In genomic region chr12:124432376-124432775, GRCh38 we compare ENCODE assay signal across 15 cellular contexts.
DNase-seq lines count a peak whose midpoint lies in the region; ATAC-seq and TF ChIP-seq lines count a peak whose summit lies in the region.
"Had no signal": no experiment of that assay in that cellular context is flagged by ENCODE, and none has a peak within 500 bp of the region (broad histone marks: within the 10 kb centered on the region; RNA-seq: fewer than 3 reads in every experiment).

No MANE protein-coding gene starts in this region.

- H3K36me3 ChIP-seq in endodermal cell (ENCODE audit: control insufficient read depth, insufficient read depth, low read length) (peaks cover 13% of the 10 kb centered on the region), mucosa of descending colon (ENCODE audit: low read depth) (no peaks in the 10 kb centered on the region)

- H3K4me3 ChIP-seq in endodermal cell (ENCODE audit: low read length), result no peak overlapping the region
- no peak overlapping the region for H3K4me3 ChIP-seq in mucosa of descending colon

- TF ChIP-seq CTCF in endodermal cell (conservative IDR thresholded peaks at IDR 0.05) (no peak), mucosa of descending colon (IDR thresholded peaks at IDR 0.05) (no peak), type B pancreatic cell (conservative IDR thresholded peaks at IDR 0.05) (no peak), WTC11 (IDR thresholded peaks at IDR 0.05) (no peak)

- H3K27ac Mint-ChIP-seq in T-helper 17 cell, result peak overlapping the region; percentile 73
- H3K27ac Mint-ChIP-seq in endodermal cell, result peak overlapping the region; percentile 26
- peak overlapping the region; percentile 42 for H3K27ac Mint-ChIP-seq in type B pancreatic cell
- no peak overlapping the region for H3K27ac Mint-ChIP-seq in WTC11

- no peaks in the 10 kb centered on the region for H3K9me3 ChIP-seq in T-helper 17 cell (ENCODE audit: control insufficient read depth, low read length, poor library complexity, severe bottlenecking)
- no peaks in the 10 kb centered on the region for H3K9me3 ChIP-seq in endodermal cell (ENCODE audit: control insufficient read depth, low read length)
- H3K9me3 ChIP-seq in mucosa of descending colon, result no peaks in the 10 kb centered on the region

- H3K27me3 Mint-ChIP-seq in T-helper 17 cell (no peaks in the 10 kb centered on the region), endodermal cell (ENCODE audit: insufficient read depth) (no peaks in the 10 kb centered on the region), type B pancreatic cell (no peaks in the 10 kb centered on the region), WTC11 (ENCODE audit: low read depth) (no peaks in the 10 kb centered on the region)
- H3K27me3 Mint-ChIP-seq: activated CD8-positive, alpha-beta T cell treated with anti-CD3 and anti-CD28 coated beads for 36 hours; CD4-positive, alpha-beta T cell had no signal

- H3K4me3 Mint-ChIP-seq in T-helper 17 cell (no peak overlapping the region), endodermal cell (no peak overlapping the region), type B pancreatic cell (no peak overlapping the region), WTC11 (no peak overlapping the region)
- H3K4me3 Mint-ChIP-seq: activated CD8-positive, alpha-beta T cell treated with anti-CD3 and anti-CD28 coated beads for 36 hours; CD4-positive, alpha-beta T cell had no signal

- whole genome bisulfite sequencing in endodermal cell (ENCODE audit: insufficient coverage in 1 of 2, insufficient read length in 1 of 2), 2 experiments, result 98 to 100% methylated on average over 4 to 8 of the region's 8 CpGs

- DNase-seq in T-helper 17 cell (no peak), endodermal cell (no peak), mucosa of descending colon (peak in 1 of 3 donors; percentile 63), type B pancreatic cell (ENCODE audit: extremely low spot score, unreplicated experiment) (no peak), WTC11 (ENCODE audit: low spot score) (no peak)
- DNase-seq: activated CD8-positive, alpha-beta T cell treated with anti-CD3 and anti-CD28 coated beads for 36 hours; amniotic stem cell; CD4-positive, alpha-beta T cell; mesendoderm; NCI-H146; NCI-H524; stimulated activated CD4-positive, alpha-beta T cell treated with anti-CD3 and anti-CD28 coated beads, Interleukin-12 subunit alpha, Interleukin-12 subunit beta, amount 100 ng/mL, for 4 hours had no signal

- H3K4me1 Mint-ChIP-seq in T-helper 17 cell (peaks cover 28% of the 10 kb centered on the region), endodermal cell (peaks cover 12% of the 10 kb centered on the region), type B pancreatic cell (ENCODE audit: unreplicated experiment) (peaks cover 16% of the 10 kb centered on the region), WTC11 (peaks cover 21% of the 10 kb centered on the region)

- intact Hi-C loops in mucosa of descending colon (cut with DNase I, micrococcal nuclease), result no loop called here

- H3K27me3 ChIP-seq in endodermal cell (ENCODE audit: control insufficient read depth, insufficient read depth, low read length, poor library complexity, severe bottlenecking), result no peaks in the 10 kb centered on the region

- ATAC-seq in T-helper 17 cell (no peak), mucosa of descending colon (peak; percentile 22), WTC11 (no peak), HG03520 (IDR thresholded peaks at IDR 0.05; ENCODE audit: unreplicated experiment) (no peak), GM18502 (IDR thresholded peaks at IDR 0.05; ENCODE audit: poor library complexity, unreplicated experiment) (no peak), GM21737 (IDR thresholded peaks at IDR 0.05; ENCODE audit: unreplicated experiment) (no peak)
- ATAC-seq: activated CD8-positive, alpha-beta T cell treated with anti-CD3 and anti-CD28 coated beads for 36 hours had no signal

- H3K36me3 Mint-ChIP-seq in T-helper 17 cell (ENCODE audit: low read depth) (peaks cover 8% of the 10 kb centered on the region), endodermal cell (ENCODE audit: low read depth) (peaks cover 28% of the 10 kb centered on the region), type B pancreatic cell (peaks cover 9% of the 10 kb centered on the region), WTC11 (peaks cover 25% of the 10 kb centered on the region)

- no peaks in the 10 kb centered on the region for H3K9me3 Mint-ChIP-seq in endodermal cell
- H3K9me3 Mint-ChIP-seq in type B pancreatic cell, result no peaks in the 10 kb centered on the region
- peaks cover 10% of the 10 kb centered on the region for H3K9me3 Mint-ChIP-seq in WTC11
- H3K9me3 Mint-ChIP-seq: CD4-positive, alpha-beta T cell had no signal

- CTCF ChIA-PET in WTC11 (lab: Charles Lee), result no interaction called here

- peak overlapping the region; percentile 12 for H3K27ac ChIP-seq in endodermal cell (ENCODE audit: low read depth, low read length)

- POLR2A ChIA-PET in WTC11 (lab: Charles Lee), result no interaction called here

- H3K4me1 ChIP-seq in endodermal cell (ENCODE audit: control insufficient read depth, insufficient read depth, low read length) (peaks cover 4% of the 10 kb centered on the region), mucosa of descending colon (ENCODE audit: low read depth) (peaks cover 6% of the 10 kb centered on the region)

- no peak overlapping the region for H3K9ac ChIP-seq in endodermal cell (ENCODE audit: extremely low read depth, low read length, poor library complexity, severe bottlenecking)

TF ChIP-seq in WTC11, 78 proteins besides CTCF, POLR2A, EP300 and RAD21:
- TF ChIP-seq AFF4 (CRISPR knock-in tag; IDR thresholded peaks at IDR 0.05; ENCODE audit: borderline replicate concordance), result no peak
- no peak for TF ChIP-seq ZNF512 (CRISPR knock-in tag; IDR thresholded peaks at IDR 0.05; ENCODE audit: borderline replicate concordance)
- no peak for TF ChIP-seq CREM (CRISPR knock-in tag; IDR thresholded peaks at IDR 0.05)
- no peak for TF ChIP-seq ZNF263 (CRISPR knock-in tag; IDR thresholded peaks at IDR 0.05; ENCODE audit: low read depth)
- no peak for TF ChIP-seq ESRRA (CRISPR knock-in tag; IDR thresholded peaks at IDR 0.05; ENCODE audit: borderline replicate concordance)
- no peak for TF ChIP-seq JAZF1 (CRISPR knock-in tag; IDR thresholded peaks at IDR 0.05)
- no peak for TF ChIP-seq ZNF416 (CRISPR knock-in tag; IDR thresholded peaks at IDR 0.05)
- no peak for TF ChIP-seq IRF1 (CRISPR knock-in tag; IDR thresholded peaks at IDR 0.05)
- no peak for TF ChIP-seq GABPB1 (CRISPR knock-in tag; IDR thresholded peaks at IDR 0.05)
- TF ChIP-seq NR3C1 (CRISPR knock-in tag; conservative IDR thresholded peaks at IDR 0.05; ENCODE audit: low read depth), result no peak
- no peak for TF ChIP-seq JUN (CRISPR knock-in tag; IDR thresholded peaks at IDR 0.05)
- no peak for TF ChIP-seq SP1 (CRISPR knock-in tag; conservative IDR thresholded peaks at IDR 0.05)
- no peak for TF ChIP-seq RELA (CRISPR knock-in tag; IDR thresholded peaks at IDR 0.05; ENCODE audit: borderline replicate concordance)
- no peak for TF ChIP-seq NR2C2 (CRISPR knock-in tag; IDR thresholded peaks at IDR 0.05)
- TF ChIP-seq ZNF396 (CRISPR knock-in tag; IDR thresholded peaks at IDR 0.05; ENCODE audit: borderline replicate concordance), result no peak
- TF ChIP-seq PRRX2 (CRISPR knock-in tag; IDR thresholded peaks at IDR 0.05), result no peak
- no peak for TF ChIP-seq MYBL2 (CRISPR knock-in tag; IDR thresholded peaks at IDR 0.05)
TF ChIP-seq in WTC11: peak in this region for 0.
